In genomic region chr10:10520391-10521385, GRCh38 we compare ENCODE assay signal across 10 cellular contexts.
DNase-seq lines count a peak whose midpoint lies in the region; ATAC-seq and FAIRE-seq lines count a peak whose summit lies in the region.
"Had no signal": no experiment of that assay in that cellular context is flagged by ENCODE, and none has a peak within 500 bp of the region (broad histone marks: within the 10 kb centered on the region; RNA-seq: fewer than 3 reads in every experiment).

No MANE protein-coding gene starts in this region.

- no peak overlapping the region for H3K18ac ChIP-seq in mesendoderm (ENCODE audit: low read length)

- FAIRE-seq in GM18507 (lab: Jason Lieb, UNC): peak; percentile 65

- H2AK5ac ChIP-seq in mesendoderm (ENCODE audit: low read length): no peak overlapping the region

- DNase-seq in GM18507 (ENCODE audit: extremely low spot score, insufficient read length, low read depth): peak; percentile 8
- peak; percentile 26 to 33 for DNase-seq in activated T-cell treated with anti-CD3 and anti-CD28 coated beads, Interleukin-2, amount 50 U/mL, for 48 hours
- no peak for DNase-seq in NCI-H510A treated with DMSO at 0.1 percent for 48 hours (lab: John Stamatoyannopoulos, UW)
- DNase-seq in DMS 273 (lab: John Stamatoyannopoulos, UW; ENCODE audit: unreplicated experiment): no peak
- no peak for DNase-seq in mesendoderm
- DNase-seq in A172 (ENCODE audit: low spot score): no peak
- DNase-seq: dermis blood vessel endothelial cell, left colon had no signal

- H2BK5ac ChIP-seq in mesendoderm (ENCODE audit: low read length): no peak overlapping the region

- H3K79me1 ChIP-seq in mesendoderm (ENCODE audit: low read length): no peaks in the 10 kb centered on the region

- ATAC-seq in GM21390 (IDR thresholded peaks at IDR 0.05; ENCODE audit: unreplicated experiment) (peak; percentile 95), HG03354 (IDR thresholded peaks at IDR 0.05; ENCODE audit: poor library complexity, severe bottlenecking, unreplicated experiment) (peak; percentile 91)
- ATAC-seq: left colon had no signal

- no peaks in the 10 kb centered on the region for H3K79me2 ChIP-seq in mesendoderm (ENCODE audit: control insufficient read depth, insufficient read depth, low read length)

- H3K4me2 ChIP-seq in mesendoderm (ENCODE audit: low read length): no peak overlapping the region

- no peak overlapping the region for H3K9ac ChIP-seq in mesendoderm (ENCODE audit: low read length)

- WGBS in mesendoderm (ENCODE audit: extremely low coverage, insufficient coverage, low lambda C conversion rate): no CpG with 5 or more reads among the region's 13 CpGs

- no peaks in the 10 kb centered on the region for H3K4me1 ChIP-seq in mesendoderm (ENCODE audit: control insufficient read depth, low read depth, low read length)

- H3K23ac ChIP-seq in mesendoderm (ENCODE audit: low read length): no peak overlapping the region

- H4K5ac ChIP-seq in mesendoderm (ENCODE audit: low read length): no peak overlapping the region

- H2BK120ac ChIP-seq in mesendoderm (ENCODE audit: low read depth, low read length): no peak overlapping the region

- H3K56ac ChIP-seq in mesendoderm (ENCODE audit: low read length): no peak overlapping the region

- H3K4ac ChIP-seq in mesendoderm (ENCODE audit: low read depth, low read length): no peak overlapping the region

- no peaks in the 10 kb centered on the region for H3K27me3 ChIP-seq in mesendoderm (ENCODE audit: insufficient read depth, low read length, poor library complexity)

- H3K4me3 ChIP-seq in mesendoderm (ENCODE audit: low read length): no peak overlapping the region

- H3K36me3 ChIP-seq in mesendoderm (ENCODE audit: control insufficient read depth, insufficient read depth, low read length): no peaks in the 10 kb centered on the region

- no peak overlapping the region for H4K8ac ChIP-seq in mesendoderm (ENCODE audit: low read depth, low read length)

- H2BK15ac ChIP-seq in mesendoderm (replicated peaks; ENCODE audit: low read depth): no peak overlapping the region

- no peak overlapping the region for H3K27ac ChIP-seq in mesendoderm (ENCODE audit: low read depth, low read length)

Comparison
In these comparisons a context has a peak if more than half of its experiments do, and no peak if none do; other contexts are left out.
1. DNase-seq: peak in GM18507 (single experiment) and activated T-cell treated with anti-CD3 and anti-CD28 coated beads, Interleukin-2, amount 50 U/mL, for 48 hours (2 of 2); none in NCI-H510A treated with DMSO at 0.1 percent for 48 hours (single experiment), DMS 273 (single experiment), mesendoderm (single experiment) and A172 (single experiment).